In genomic region chr9:35812025-35812602, GRCh38 we compare ENCODE assay signal across 8 cellular contexts. TPM values are rescaled to one million over a fixed set of nuclear protein-coding genes. Genes with fewer than 3 reads are reported as not detected.
A peak's percentile ranks its signal among the peaks of the same experiment; 100 is the strongest.
DNase-seq lines count a peak whose midpoint lies in the region; ATAC-seq and TF ChIP-seq lines count a peak whose summit lies in the region.

Gene SPAG8 (minus strand): TSS chr9:35812262. CDS start chr9:35812147, 115 bp downstream.

- H3K4me3 Mint-ChIP-seq in CD14-positive monocyte, result peak within 1 kb of the TSS; percentile 88 to 96
- H3K4me3 Mint-ChIP-seq in activated CD8-positive, alpha-beta T cell treated with anti-CD3 and anti-CD28 coated beads, Interleukin-2, amount 10 ng/mL, durations not matched to agents 7 days and 5 days, result peak within 1 kb of the TSS; percentile 77

- no peaks in the 10 kb centered on the region for H3K9me3 Mint-ChIP-seq in CD14-positive monocyte
- H3K9me3 Mint-ChIP-seq in activated CD8-positive, alpha-beta T cell treated with anti-CD3 and anti-CD28 coated beads, Interleukin-2, amount 10 ng/mL, durations not matched to agents 7 days and 5 days (ENCODE audit: insufficient read depth), result no peaks in the 10 kb centered on the region

- H3K4me1 Mint-ChIP-seq in CD14-positive monocyte, result peaks cover 32% of the 10 kb centered on the region
- peaks cover 51% of the 10 kb centered on the region for H3K4me1 Mint-ChIP-seq in activated CD8-positive, alpha-beta T cell treated with anti-CD3 and anti-CD28 coated beads, Interleukin-2, amount 10 ng/mL, durations not matched to agents 7 days and 5 days (ENCODE audit: low read depth)

- ATAC-seq in GM19397 (IDR thresholded peaks at IDR 0.05; ENCODE audit: unreplicated experiment), result peak; percentile 57
- peak; percentile 66 for ATAC-seq in HG03565 (IDR thresholded peaks at IDR 0.05; ENCODE audit: unreplicated experiment)
- ATAC-seq in activated CD8-positive, alpha-beta T cell treated with anti-CD3 and anti-CD28 coated beads, Interleukin-2, amount 10 ng/mL, durations not matched to agents 7 days and 5 days, result peak; percentile 69

- intact Hi-C loops in CD14-positive monocyte (cut with micrococcal nuclease), result loop anchor here (5.0 to 10.0 kb wide), 2 partner anchors 165 to 207 kb away; partner anchors contain the start of gene TESK1 (in 1 of the 2)

- H3K36me3 Mint-ChIP-seq in CD14-positive monocyte, result peaks cover 2 to 4% of the 10 kb centered on the region in 2 donors
- H3K36me3 Mint-ChIP-seq in activated CD8-positive, alpha-beta T cell treated with anti-CD3 and anti-CD28 coated beads, Interleukin-2, amount 10 ng/mL, durations not matched to agents 7 days and 5 days (ENCODE audit: low read depth), result peaks cover 20% of the 10 kb centered on the region

- peak within 1 kb of the TSS; percentile 81 to 90 (median 89) for H3K27ac Mint-ChIP-seq in CD14-positive monocyte
- H3K27ac Mint-ChIP-seq in activated CD8-positive, alpha-beta T cell treated with anti-CD3 and anti-CD28 coated beads, Interleukin-2, amount 10 ng/mL, durations not matched to agents 7 days and 5 days, result peak within 1 kb of the TSS; percentile 96

- POLR2A ChIA-PET in activated CD8-positive, alpha-beta T cell treated with anti-CD3 and anti-CD28 coated beads, Interleukin-2, amount 10 ng/mL, durations not matched to agents 7 days and 5 days (lab: Charles Lee), result interaction anchor here (0.6 to 2.3 kb wide), 12 partner anchors 9 to 676 kb away, joined by 3 to 6 read pairs (median 4); partner anchors contain the start of genes CCDC107, CREB3, FAM221B and GBA2

- CTCF ChIA-PET in activated CD8-positive, alpha-beta T cell treated with anti-CD3 and anti-CD28 coated beads, Interleukin-2, amount 10 ng/mL, durations not matched to agents 7 days and 5 days (lab: Charles Lee), result interaction anchor here (0.6 to 4.1 kb wide), 19 partner anchors 13 to 154 kb away, joined by 3 to 42 read pairs (median 3); partner anchors contain the start of genes CCDC107, CREB3, FAM221B and RMRP

- DNase-seq in CD14-positive monocyte (ENCODE audit: low spot score) (peak; percentile 95), NCI-H748 treated with DMSO at 0.1 percent for 48 hours (lab: John Stamatoyannopoulos, UW) (peak; percentile 91), lung microvascular endothelial cell (ENCODE audit: low read depth in 2 of 2) (peak; percentile 17 to 96)
- DNase-seq in activated CD8-positive, alpha-beta T cell treated with anti-CD3 and anti-CD28 coated beads, Interleukin-2, amount 10 ng/mL, durations not matched to agents 7 days and 5 days, result peak; percentile 99
- peak; percentile 90 for DNase-seq in effector CD8-positive, alpha-beta T cell (lab: John Stamatoyannopoulos, UW)
- DNase-seq in stimulated activated CD4-positive, alpha-beta T cell treated with anti-CD3 and anti-CD28 coated beads, TNF-alpha, amount 100 ng/mL, for 4 hours (ENCODE audit: low read depth in 3 of 3), result peak; percentile 72 to 90 (median 79)

- TF ChIP-seq CTCF in CD14-positive monocyte (IDR thresholded peaks at IDR 0.05), result no peak

- H3K27me3 Mint-ChIP-seq in CD14-positive monocyte (ENCODE audit: low read depth in 3 of 3), result peaks cover 0 to 4% (median 1%) of the 10 kb centered on the region in 3 donors
- H3K27me3 Mint-ChIP-seq in activated CD8-positive, alpha-beta T cell treated with anti-CD3 and anti-CD28 coated beads, Interleukin-2, amount 10 ng/mL, durations not matched to agents 7 days and 5 days (ENCODE audit: low read depth), result peaks cover 4% of the 10 kb centered on the region

RNA-seq across cellular contexts. Expression of gene SPAG8, which starts in this region (rescaled TPM):
- polyA plus RNA-seq in CD14-positive monocyte, result under 1 TPM; 0.52 to 0.68 TPM
- 1 to 10 TPM; 1.3 to 1.5 TPM for total RNA-seq in activated CD8-positive, alpha-beta T cell treated with anti-CD3 and anti-CD28 coated beads, Interleukin-2, amount 10 ng/mL, durations not matched to agents 7 days and 5 days
- total RNA-seq in lung microvascular endothelial cell, result not detected in 2 replicates

Comparison
In these comparisons a context has a peak if more than half of its experiments do, and no peak if none do; other contexts are left out.
1. Peak in every context shown above with its lines: DNase-seq and ATAC-seq.
2. Peak in DNase-seq in CD14-positive monocyte; RNA of the gene not detected or under 1 TPM.
3. Peak in DNase-seq in lung microvascular endothelial cell; RNA of the gene not detected or under 1 TPM.